Comparison of ENCODE assay signal across 9 cellular contexts in genomic region chr6:111601875-111602274, GRCh38. TPM values are rescaled to one million over a fixed set of nuclear protein-coding genes. Genes with fewer than 3 reads are reported as not detected.
A peak's percentile ranks its signal among the peaks of the same experiment; 100 is the strongest.
DNase-seq lines count a peak whose midpoint lies in the region; ATAC-seq and TF ChIP-seq lines count a peak whose summit lies in the region.
"Had no signal": no experiment of that assay in that cellular context is flagged by ENCODE, and none has a peak within 500 bp of the region (broad histone marks: within the 10 kb centered on the region; RNA-seq: fewer than 3 reads in every experiment).

No MANE protein-coding gene starts in this region.

- DNase-seq in OCI-M1 (lab: John Stamatoyannopoulos, UW) (peak; percentile 21), endothelial cell (ENCODE audit: low spot score) (no peak), midbrain (lab: John Stamatoyannopoulos, UW) (peak; percentile 35), thyroid gland (peak in 1 of 2 donors; percentile 20), PC-9 (no peak)
- no peak for DNase-seq in effector CD4-positive, alpha-beta T cell
- DNase-seq: activated CD4-positive, alpha-beta T cell treated with anti-CD3 and anti-CD28 coated beads for 36 hours had no signal

- H3K4me3 ChIP-seq in thyroid gland (replicated peaks in 1 of 3) (no peak overlapping the region), PC-9 (no peak overlapping the region)

- H3K36me3 Mint-ChIP-seq in endothelial cell (ENCODE audit: low read depth, unreplicated experiment): peaks cover 9% of the 10 kb centered on the region

- TF ChIP-seq POLR2A in thyroid gland (IDR thresholded peaks at IDR 0.05): peak in 1 of 2 donors; percentile 55

- CTCF ChIA-PET in PC-9 (lab: Charles Lee): interaction anchor here (0.6 kb wide), 1 partner anchor 256 kb away, joined by 3 read pairs; no protein-coding TSS in a partner anchor

- ATAC-seq in HG03159 (IDR thresholded peaks at IDR 0.05; ENCODE audit: unreplicated experiment): no peak
- no peak for ATAC-seq in GM21515 (IDR thresholded peaks at IDR 0.05; ENCODE audit: unreplicated experiment)
- ATAC-seq: activated CD4-positive, alpha-beta T cell treated with anti-CD3 and anti-CD28 coated beads for 36 hours had no signal

- H3K27ac ChIP-seq in thyroid gland: peak overlapping the region; percentile 96 to 98 (median 97)
- no peak overlapping the region for H3K27ac ChIP-seq in PC-9

- H3K4me1 Mint-ChIP-seq in endothelial cell (ENCODE audit: unreplicated experiment): peaks cover 70% of the 10 kb centered on the region

- H3K27me3 Mint-ChIP-seq in endothelial cell (ENCODE audit: unreplicated experiment): peaks cover 4% of the 10 kb centered on the region
- H3K27me3 Mint-ChIP-seq: activated CD4-positive, alpha-beta T cell treated with anti-CD3 and anti-CD28 coated beads for 36 hours had no signal

- H3K9me3 Mint-ChIP-seq in endothelial cell (ENCODE audit: unreplicated experiment): no peaks in the 10 kb centered on the region

- no peaks in the 10 kb centered on the region for H3K9me2 ChIP-seq in PC-9 (ENCODE audit: insufficient read depth)

- no TSS peak for BruUV-seq in PC-9 (replicated peaks; lab: Mats Ljungman, UMichigan)

- H3K4me2 ChIP-seq in PC-9: no peak overlapping the region

- TF ChIP-seq CTCF in endothelial cell (IDR thresholded peaks at IDR 0.05; ENCODE audit: unreplicated experiment): no peak
- TF ChIP-seq CTCF in thyroid gland (IDR thresholded peaks at IDR 0.05): no peak
- TF ChIP-seq CTCF in PC-9 (conservative IDR thresholded peaks at IDR 0.05): no peak

- POLR2A ChIA-PET in PC-9 (lab: Charles Lee; ENCODE audit: unreplicated experiment): no interaction called here

- intact Hi-C loops in thyroid gland (cut with DNase I) (loop anchor here (5.0 to 10.0 kb wide), 2 partner anchors 35 to 117 kb away; partner anchors contain the start of gene REV3L), PC-9 (cut with micrococcal nuclease; ENCODE audit: unreplicated experiment) (no loop called here)

- no peak overlapping the region for H2AFZ ChIP-seq in PC-9

- H3K9me3 ChIP-seq in thyroid gland: no peaks in the 10 kb centered on the region
- no peaks in the 10 kb centered on the region for H3K9me3 ChIP-seq in PC-9 (ENCODE audit: insufficient read depth, low read depth)

- peaks cover 26% of the 10 kb centered on the region for H3F3A ChIP-seq in PC-9 (ENCODE audit: insufficient read depth, low read depth)

- peak overlapping the region; percentile 77 for H3K4me3 Mint-ChIP-seq in endothelial cell (ENCODE audit: unreplicated experiment)
- H3K4me3 Mint-ChIP-seq: activated CD4-positive, alpha-beta T cell treated with anti-CD3 and anti-CD28 coated beads for 36 hours had no signal

- H3K79me2 ChIP-seq in PC-9 (ENCODE audit: low read depth): peaks cover 37% of the 10 kb centered on the region

- 3 to 10% methylated on average over 1 of the region's 1 CpG for WGBS in thyroid gland, 2 donors

- peak overlapping the region; percentile 96 for H3K27ac Mint-ChIP-seq in endothelial cell (ENCODE audit: unreplicated experiment)
- H3K27ac Mint-ChIP-seq: activated CD4-positive, alpha-beta T cell treated with anti-CD3 and anti-CD28 coated beads for 36 hours had no signal

- H3K36me3 ChIP-seq in thyroid gland: no peaks in the 10 kb centered on the region
- peaks cover 11% of the 10 kb centered on the region; the same call in 1 of the 2 replicates for H3K36me3 ChIP-seq in PC-9 (ENCODE audit: low read depth)

- peaks cover 47 to 74% of the 10 kb centered on the region in 2 donors for H3K4me1 ChIP-seq in thyroid gland
- H3K4me1 ChIP-seq in PC-9 (replicated peaks; ENCODE audit: insufficient read depth): peaks cover 42% of the 10 kb centered on the region

- H4K20me1 ChIP-seq in PC-9 (ENCODE audit: insufficient read depth): no peaks in the 10 kb centered on the region

- no peaks in the 10 kb centered on the region for H3K27me3 ChIP-seq in thyroid gland
- H3K27me3 ChIP-seq in PC-9 (ENCODE audit: insufficient read depth, low read depth): no peaks in the 10 kb centered on the region

RNA-seq across cellular contexts. Expression of gene TRAF3IP2, which starts 3.8 kb away (rescaled TPM):
- total RNA-seq in endothelial cell (ENCODE audit: unreplicated experiment) (70.0 TPM), thyroid gland (10 to 100 TPM; 33.2 to 39.6 (median 37.0) TPM), PC-9 (2021) (28.0 and 37.6 TPM in 2 replicates)

Comparison
In these comparisons a context has a peak if more than half of its experiments do, and no peak if none do; other contexts are left out.
1. DNase-seq: peak in OCI-M1 (single experiment) and midbrain (single experiment); none in endothelial cell (single experiment), PC-9 (0 of 2) and effector CD4-positive, alpha-beta T cell (single experiment).